In the genomic region with DNA sequence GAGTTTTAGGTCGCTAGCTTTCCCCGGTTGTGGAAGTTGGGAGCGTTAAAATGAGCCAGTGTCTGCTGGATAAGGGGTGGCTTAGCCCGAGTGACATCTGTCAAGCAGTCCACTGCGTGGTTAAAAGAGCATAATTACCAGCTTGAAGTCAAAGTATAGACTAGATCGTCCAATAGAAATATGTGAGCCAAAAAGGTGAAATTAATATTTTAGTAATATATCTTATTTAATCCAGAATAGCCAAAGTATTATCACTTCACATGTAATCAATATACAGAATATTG, we compare ENCODE assay signal across 8 cellular contexts. TPM values are rescaled to one million over a fixed set of nuclear protein-coding genes. Genes with fewer than 3 reads are reported as not detected.
DNase-seq lines count a peak whose midpoint lies in the region; ATAC-seq and TF ChIP-seq lines count a peak whose summit lies in the region.

No MANE protein-coding gene starts in this region.

- H3K27ac Mint-ChIP-seq in activated naive CD4-positive, alpha-beta T cell treated with anti-CD3 and anti-CD28 coated beads for 36 hours: peak overlapping the region; percentile 41
- H3K27ac Mint-ChIP-seq in WTC11: no peak overlapping the region

- no peaks in the 10 kb centered on the region for H3K27me3 ChIP-seq in iPS DF 6.9 (ENCODE audit: control insufficient read depth, insufficient read depth, low read length)
- no peaks in the 10 kb centered on the region for H3K27me3 ChIP-seq in stomach smooth muscle (ENCODE audit: control insufficient read depth in 1 of 2, insufficient read depth in 2 of 2, low read length in 2 of 2)

- WGBS in iPS DF 6.9 (ENCODE audit: insufficient coverage, insufficient read length): no CpG with 5 or more reads among the region's 6 CpGs

- H3K4me1 ChIP-seq in iPS DF 6.9 (ENCODE audit: control insufficient read depth, insufficient read depth, low read length) (no peaks in the 10 kb centered on the region), stomach smooth muscle (ENCODE audit: control insufficient read depth, insufficient read depth, low read length) (peaks cover 5% of the 10 kb centered on the region)

- ATAC-seq in WTC11: no peak
- ATAC-seq in GM18867 (IDR thresholded peaks at IDR 0.05; ENCODE audit: unreplicated experiment): no peak

- peak overlapping the region; percentile 89 to 97 for H3K9ac ChIP-seq in stomach smooth muscle (ENCODE audit: low read length in 2 of 2)

- TF ChIP-seq CTCF in WTC11 (IDR thresholded peaks at IDR 0.05): no peak

- H3K36me3 Mint-ChIP-seq in activated naive CD4-positive, alpha-beta T cell treated with anti-CD3 and anti-CD28 coated beads for 36 hours (ENCODE audit: low read depth): no peaks in the 10 kb centered on the region
- H3K36me3 Mint-ChIP-seq in WTC11: no peaks in the 10 kb centered on the region

- CTCF ChIA-PET in activated naive CD4-positive, alpha-beta T cell treated with anti-CD3 and anti-CD28 coated beads for 36 hours (lab: Charles Lee): interaction anchor here (0.7 kb wide), 1 partner anchor 551 kb away, joined by 3 read pairs; no protein-coding TSS in a partner anchor
- CTCF ChIA-PET in WTC11 (lab: Charles Lee): interaction anchor here (0.9 to 1.1 kb wide), 2 partner anchors 51 to 505 kb away, joined by 3 to 4 read pairs; no protein-coding TSS in a partner anchor

- intact Hi-C loops in activated naive CD4-positive, alpha-beta T cell treated with anti-CD3 and anti-CD28 coated beads for 36 hours (cut with micrococcal nuclease): loop anchor here (5.0 kb wide), 3 partner anchors 369 to 801 kb away; partner anchors contain the start of genes EHBP1 and XPO1

- H3K9me3 Mint-ChIP-seq in activated naive CD4-positive, alpha-beta T cell treated with anti-CD3 and anti-CD28 coated beads for 36 hours: no peaks in the 10 kb centered on the region
- H3K9me3 Mint-ChIP-seq in WTC11: no peaks in the 10 kb centered on the region

- H3K9me3 ChIP-seq in iPS DF 6.9 (ENCODE audit: control insufficient read depth, insufficient read depth, low read length) (no peaks in the 10 kb centered on the region), stomach smooth muscle (ENCODE audit: control insufficient read depth in 2 of 2, low read length in 2 of 2) (no peaks in the 10 kb centered on the region)

- no peaks in the 10 kb centered on the region for H3K36me3 ChIP-seq in iPS DF 6.9 (ENCODE audit: control insufficient read depth, insufficient read depth, low read length)
- H3K36me3 ChIP-seq in stomach smooth muscle (ENCODE audit: control insufficient read depth in 2 of 2, insufficient read depth in 2 of 2, low read length in 2 of 2): no peaks in the 10 kb centered on the region

- POLR2A ChIA-PET in WTC11 (lab: Charles Lee): no interaction called here

- peak overlapping the region; percentile 96 for H3K4me3 Mint-ChIP-seq in activated naive CD4-positive, alpha-beta T cell treated with anti-CD3 and anti-CD28 coated beads for 36 hours
- peak overlapping the region; percentile 91 for H3K4me3 Mint-ChIP-seq in WTC11

- H3K4me3 ChIP-seq in iPS DF 6.9 (ENCODE audit: low read length) (peak overlapping the region; percentile 95; the same call in 1 of the 2 replicates), stomach smooth muscle (ENCODE audit: low read length in 2 of 2) (peak overlapping the region; percentile 95 to 96)

- H3K27me3 Mint-ChIP-seq in activated naive CD4-positive, alpha-beta T cell treated with anti-CD3 and anti-CD28 coated beads for 36 hours (ENCODE audit: low read depth): no peaks in the 10 kb centered on the region
- no peaks in the 10 kb centered on the region for H3K27me3 Mint-ChIP-seq in WTC11 (ENCODE audit: low read depth)

- no peak for DNase-seq in activated naive CD4-positive, alpha-beta T cell treated with anti-CD3 and anti-CD28 coated beads for 36 hours
- DNase-seq in activated naive CD4-positive, alpha-beta T cell treated with anti-CD3 and anti-CD28 coated beads, Interleukin-2, amount 50 U/mL, for 16 hours: no peak
- DNase-seq in WTC11 (ENCODE audit: low spot score): no peak
- no peak for DNase-seq in iPS DF 6.9 (ENCODE audit: low read depth, low spot score)
- DNase-seq in SKM-1 treated with dmso at 0.1 percent for 144 hours (lab: John Stamatoyannopoulos, UW; ENCODE audit: unreplicated experiment): no peak
- DNase-seq in stimulated activated CD4-positive, alpha-beta T cell treated with anti-CD3 and anti-CD28 coated beads, Interleukin-1b, Interleukin-23, amount 100 ng/mL, for 48 hours: no peak

- H3K4me1 Mint-ChIP-seq in activated naive CD4-positive, alpha-beta T cell treated with anti-CD3 and anti-CD28 coated beads for 36 hours (ENCODE audit: low read depth): peaks cover 25% of the 10 kb centered on the region
- peaks cover 4% of the 10 kb centered on the region; the same call in 1 of the 2 replicates for H3K4me1 Mint-ChIP-seq in WTC11

- no peak overlapping the region for H3K27ac ChIP-seq in iPS DF 6.9 (ENCODE audit: low read length)
- no peak overlapping the region for H3K27ac ChIP-seq in stomach smooth muscle (ENCODE audit: low read length)

TF ChIP-seq in WTC11, 78 proteins besides CTCF, POLR2A, EP300 and RAD21:
- TF ChIP-seq MAX (CRISPR knock-in tag; IDR thresholded peaks at IDR 0.05): no peak

RNA-seq across cellular contexts. Expression of gene COMMD1, which starts 0.7 kb away (rescaled TPM):
- 10 to 100 TPM; 26.9 to 29.5 TPM for total RNA-seq in activated naive CD4-positive, alpha-beta T cell treated with anti-CD3 and anti-CD28 coated beads for 36 hours
- total RNA-seq in WTC11 (2021): 21.4 to 24.7 TPM (median 21.8 TPM) in 3 replicates

RNA-seq across cellular contexts. Expression of gene CCT4, which starts 17.7 kb away (rescaled TPM):
- total RNA-seq in activated naive CD4-positive, alpha-beta T cell treated with anti-CD3 and anti-CD28 coated beads for 36 hours: 100 to 1,000 TPM; 363 to 377 TPM
- 345 to 362 TPM (median 359 TPM) in 3 replicates for total RNA-seq in WTC11 (2021)

RNA-seq across cellular contexts. Expression of gene FAM161A, which starts 52.3 kb away (rescaled TPM):
- 1 to 10 TPM; 4.0 to 5.0 TPM for total RNA-seq in activated naive CD4-positive, alpha-beta T cell treated with anti-CD3 and anti-CD28 coated beads for 36 hours
- total RNA-seq in WTC11 (2021): 11.0 to 12.4 TPM (median 11.9 TPM) in 3 replicates
